Comparison of ENCODE assay signal across 1 cellular context in the genomic region with DNA sequence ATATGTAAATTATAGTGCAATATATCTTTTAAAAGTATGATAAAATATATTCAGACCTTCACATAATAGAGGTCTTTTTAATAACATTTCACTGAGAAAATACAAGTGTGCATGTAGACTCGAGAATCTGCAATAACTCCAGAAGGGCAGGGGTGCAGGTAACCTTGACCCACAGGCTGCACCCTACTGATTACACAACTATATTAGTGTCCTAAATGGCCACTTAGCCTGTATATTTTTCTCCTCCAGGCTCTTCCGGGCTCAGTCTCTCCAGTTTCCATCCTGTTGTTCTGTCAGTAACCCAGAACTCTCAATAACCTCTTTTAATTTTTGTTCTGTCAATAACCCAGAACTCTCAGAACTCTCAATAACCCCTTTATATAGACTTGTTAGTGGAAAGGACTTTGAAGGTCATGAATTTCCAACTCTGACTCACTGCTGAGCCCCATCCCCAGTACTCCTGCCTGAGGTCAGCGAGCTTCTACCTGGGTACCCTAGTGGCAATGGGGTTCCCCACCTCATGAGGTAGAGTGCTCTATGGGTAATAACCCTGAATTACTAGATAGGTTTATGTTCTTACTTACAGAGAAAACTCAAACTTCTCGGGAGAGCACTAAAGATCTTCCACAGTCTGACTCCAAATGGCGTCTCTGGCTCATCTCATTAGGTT.
TF ChIP-seq lines count a peak whose summit lies in the region.

No MANE protein-coding gene starts in this region.

TF ChIP-seq in HepG2, 621 proteins besides CTCF, POLR2A, EP300 and RAD21 (continued from another document):
- peak; percentile 75; the same call in 1 of the 2 replicates for TF ChIP-seq RXRB (CRISPR knock-in tag; IDR thresholded peaks at IDR 0.05; ENCODE audit: borderline replicate concordance)
- TF ChIP-seq NCOA2 (CRISPR knock-in tag; IDR thresholded peaks at IDR 0.05): peak; percentile 47; the same call in 1 of the 2 replicates
- no peak for TF ChIP-seq PTBP1 (IDR thresholded peaks at IDR 0.05; ENCODE audit: low read depth, low read length, poor library complexity, severe bottlenecking)
- TF ChIP-seq, protein P1, sequence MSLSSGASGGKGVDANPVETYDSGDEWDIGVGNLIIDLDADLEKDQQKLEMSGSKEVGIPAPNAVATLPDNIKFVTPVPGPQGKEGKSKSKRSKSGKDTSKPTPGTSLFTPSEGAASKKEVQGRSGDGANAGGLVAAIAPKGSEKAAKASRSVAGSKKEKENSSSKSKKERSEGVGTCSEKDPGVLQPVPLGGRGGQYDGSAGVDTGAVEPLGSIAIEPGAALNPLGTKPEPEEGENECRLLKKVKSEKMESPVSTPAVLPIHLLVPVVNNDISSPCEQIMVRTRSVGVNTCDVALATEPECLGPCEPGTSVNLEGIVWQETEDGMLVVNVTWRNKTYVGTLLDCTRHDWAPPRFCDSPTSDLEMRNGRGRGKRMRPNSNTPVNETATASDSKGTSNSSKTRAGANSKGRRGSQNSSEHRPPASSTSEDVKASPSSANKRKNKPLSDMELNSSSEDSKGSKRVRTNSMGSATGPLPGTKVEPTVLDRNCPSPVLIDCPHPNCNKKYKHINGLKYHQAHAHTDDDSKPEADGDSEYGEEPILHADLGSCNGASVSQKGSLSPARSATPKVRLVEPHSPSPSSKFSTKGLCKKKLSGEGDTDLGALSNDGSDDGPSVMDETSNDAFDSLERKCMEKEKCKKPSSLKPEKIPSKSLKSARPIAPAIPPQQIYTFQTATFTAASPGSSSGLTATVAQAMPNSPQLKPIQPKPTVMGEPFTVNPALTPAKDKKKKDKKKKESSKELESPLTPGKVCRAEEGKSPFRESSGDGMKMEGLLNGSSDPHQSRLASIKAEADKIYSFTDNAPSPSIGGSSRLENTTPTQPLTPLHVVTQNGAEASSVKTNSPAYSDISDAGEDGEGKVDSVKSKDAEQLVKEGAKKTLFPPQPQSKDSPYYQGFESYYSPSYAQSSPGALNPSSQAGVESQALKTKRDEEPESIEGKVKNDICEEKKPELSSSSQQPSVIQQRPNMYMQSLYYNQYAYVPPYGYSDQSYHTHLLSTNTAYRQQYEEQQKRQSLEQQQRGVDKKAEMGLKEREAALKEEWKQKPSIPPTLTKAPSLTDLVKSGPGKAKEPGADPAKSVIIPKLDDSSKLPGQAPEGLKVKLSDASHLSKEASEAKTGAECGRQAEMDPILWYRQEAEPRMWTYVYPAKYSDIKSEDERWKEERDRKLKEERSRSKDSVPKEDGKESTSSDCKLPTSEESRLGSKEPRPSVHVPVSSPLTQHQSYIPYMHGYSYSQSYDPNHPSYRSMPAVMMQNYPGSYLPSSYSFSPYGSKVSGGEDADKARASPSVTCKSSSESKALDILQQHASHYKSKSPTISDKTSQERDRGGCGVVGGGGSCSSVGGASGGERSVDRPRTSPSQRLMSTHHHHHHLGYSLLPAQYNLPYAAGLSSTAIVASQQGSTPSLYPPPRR (CRISPR knock-in tag; IDR thresholded peaks at IDR 0.05; ENCODE audit: borderline replicate concordance): peak; percentile 19; the same call in 1 of the 2 replicates
- no peak for TF ChIP-seq ZFP82 (CRISPR knock-in tag; IDR thresholded peaks at IDR 0.05; ENCODE audit: borderline replicate concordance)
- TF ChIP-seq, protein P2, sequence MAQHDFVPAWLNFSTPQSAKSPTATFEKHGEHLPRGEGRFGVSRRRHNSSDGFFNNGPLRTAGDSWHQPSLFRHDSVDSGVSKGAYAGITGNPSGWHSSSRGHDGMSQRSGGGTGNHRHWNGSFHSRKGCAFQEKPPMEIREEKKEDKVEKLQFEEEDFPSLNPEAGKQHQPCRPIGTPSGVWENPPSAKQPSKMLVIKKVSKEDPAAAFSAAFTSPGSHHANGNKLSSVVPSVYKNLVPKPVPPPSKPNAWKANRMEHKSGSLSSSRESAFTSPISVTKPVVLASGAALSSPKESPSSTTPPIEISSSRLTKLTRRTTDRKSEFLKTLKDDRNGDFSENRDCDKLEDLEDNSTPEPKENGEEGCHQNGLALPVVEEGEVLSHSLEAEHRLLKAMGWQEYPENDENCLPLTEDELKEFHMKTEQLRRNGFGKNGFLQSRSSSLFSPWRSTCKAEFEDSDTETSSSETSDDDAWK (CRISPR knock-in tag; IDR thresholded peaks at IDR 0.05): no peak
- peak; percentile 44; the same call in 1 of the 2 replicates for TF ChIP-seq ETV5 (CRISPR knock-in tag; IDR thresholded peaks at IDR 0.05; ENCODE audit: borderline replicate concordance)
- peak; percentile 73 for TF ChIP-seq NR2F6 (IDR thresholded peaks at IDR 0.05)
- peak; percentile 83 for TF ChIP-seq NR2F6 (CRISPR knock-in tag; IDR thresholded peaks at IDR 0.05)
- TF ChIP-seq, protein P3, sequence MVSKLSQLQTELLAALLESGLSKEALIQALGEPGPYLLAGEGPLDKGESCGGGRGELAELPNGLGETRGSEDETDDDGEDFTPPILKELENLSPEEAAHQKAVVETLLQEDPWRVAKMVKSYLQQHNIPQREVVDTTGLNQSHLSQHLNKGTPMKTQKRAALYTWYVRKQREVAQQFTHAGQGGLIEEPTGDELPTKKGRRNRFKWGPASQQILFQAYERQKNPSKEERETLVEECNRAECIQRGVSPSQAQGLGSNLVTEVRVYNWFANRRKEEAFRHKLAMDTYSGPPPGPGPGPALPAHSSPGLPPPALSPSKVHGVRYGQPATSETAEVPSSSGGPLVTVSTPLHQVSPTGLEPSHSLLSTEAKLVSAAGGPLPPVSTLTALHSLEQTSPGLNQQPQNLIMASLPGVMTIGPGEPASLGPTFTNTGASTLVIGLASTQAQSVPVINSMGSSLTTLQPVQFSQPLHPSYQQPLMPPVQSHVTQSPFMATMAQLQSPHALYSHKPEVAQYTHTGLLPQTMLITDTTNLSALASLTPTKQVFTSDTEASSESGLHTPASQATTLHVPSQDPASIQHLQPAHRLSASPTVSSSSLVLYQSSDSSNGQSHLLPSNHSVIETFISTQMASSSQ (IDR thresholded peaks at IDR 0.05; ENCODE audit: low read depth): no peak
- TF ChIP-seq, protein P3 (CRISPR knock-in tag; IDR thresholded peaks at IDR 0.05; ENCODE audit: borderline replicate concordance): peak; percentile 18; the same call in 1 of the 2 replicates
- TF ChIP-seq CEBPG (CRISPR knock-in tag; IDR thresholded peaks at IDR 0.05): peak; percentile 68
- TF ChIP-seq, protein P4, sequence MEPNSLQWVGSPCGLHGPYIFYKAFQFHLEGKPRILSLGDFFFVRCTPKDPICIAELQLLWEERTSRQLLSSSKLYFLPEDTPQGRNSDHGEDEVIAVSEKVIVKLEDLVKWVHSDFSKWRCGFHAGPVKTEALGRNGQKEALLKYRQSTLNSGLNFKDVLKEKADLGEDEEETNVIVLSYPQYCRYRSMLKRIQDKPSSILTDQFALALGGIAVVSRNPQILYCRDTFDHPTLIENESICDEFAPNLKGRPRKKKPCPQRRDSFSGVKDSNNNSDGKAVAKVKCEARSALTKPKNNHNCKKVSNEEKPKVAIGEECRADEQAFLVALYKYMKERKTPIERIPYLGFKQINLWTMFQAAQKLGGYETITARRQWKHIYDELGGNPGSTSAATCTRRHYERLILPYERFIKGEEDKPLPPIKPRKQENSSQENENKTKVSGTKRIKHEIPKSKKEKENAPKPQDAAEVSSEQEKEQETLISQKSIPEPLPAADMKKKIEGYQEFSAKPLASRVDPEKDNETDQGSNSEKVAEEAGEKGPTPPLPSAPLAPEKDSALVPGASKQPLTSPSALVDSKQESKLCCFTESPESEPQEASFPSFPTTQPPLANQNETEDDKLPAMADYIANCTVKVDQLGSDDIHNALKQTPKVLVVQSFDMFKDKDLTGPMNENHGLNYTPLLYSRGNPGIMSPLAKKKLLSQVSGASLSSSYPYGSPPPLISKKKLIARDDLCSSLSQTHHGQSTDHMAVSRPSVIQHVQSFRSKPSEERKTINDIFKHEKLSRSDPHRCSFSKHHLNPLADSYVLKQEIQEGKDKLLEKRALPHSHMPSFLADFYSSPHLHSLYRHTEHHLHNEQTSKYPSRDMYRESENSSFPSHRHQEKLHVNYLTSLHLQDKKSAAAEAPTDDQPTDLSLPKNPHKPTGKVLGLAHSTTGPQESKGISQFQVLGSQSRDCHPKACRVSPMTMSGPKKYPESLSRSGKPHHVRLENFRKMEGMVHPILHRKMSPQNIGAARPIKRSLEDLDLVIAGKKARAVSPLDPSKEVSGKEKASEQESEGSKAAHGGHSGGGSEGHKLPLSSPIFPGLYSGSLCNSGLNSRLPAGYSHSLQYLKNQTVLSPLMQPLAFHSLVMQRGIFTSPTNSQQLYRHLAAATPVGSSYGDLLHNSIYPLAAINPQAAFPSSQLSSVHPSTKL (CRISPR knock-in tag; IDR thresholded peaks at IDR 0.05): peak; percentile 70
- TF ChIP-seq CHCHD3 (CRISPR knock-in tag; IDR thresholded peaks at IDR 0.05): no peak
TF ChIP-seq in HepG2: peak in this region for 31.
